Comparison of ENCODE assay signal across 17 cellular contexts in genomic region chrX:139196890-139197289, GRCh38.
"Had no signal": no experiment of that assay in that cellular context is flagged by ENCODE, and none has a peak within 500 bp of the region (broad histone marks: within the 10 kb centered on the region; RNA-seq: fewer than 3 reads in every experiment).

No MANE protein-coding gene starts in this region.

- FAIRE-seq: urothelium cell line had no signal

- H3K4me3 ChIP-seq: heart right ventricle, left lung, tibial artery had no signal

- ATAC-seq: activated CD8-positive, alpha-beta memory T cell treated with anti-CD3 and anti-CD28 coated beads, Interleukin-2, amount 10 ng/mL, durations not matched to agents 7 days and 5 days; esophagus mucosa; heart right ventricle; left lung had no signal

- H3K27me3 ChIP-seq: tibial artery had no signal

- DNase-seq: activated B cell treated with CpG ODN at 0.5 μM for 24 hours; activated CD4-positive, alpha-beta memory T cell treated with anti-CD3 and anti-CD28 coated beads, Interleukin-2, amount 10 ng/mL, durations not matched to agents 7 days and 5 days; activated CD4-positive, alpha-beta T cell treated with anti-CD3 and anti-CD28 coated beads for 4 hours; activated CD8-positive, alpha-beta memory T cell treated with anti-CD3 and anti-CD28 coated beads, Interleukin-2, amount 10 ng/mL, durations not matched to agents 7 days and 5 days; activated naive CD4-positive, alpha-beta T cell; activated naive CD8-positive, alpha-beta T cell treated with anti-CD3 and anti-CD28 coated beads for 36 hours; amniotic stem cell; effector CD4-positive, alpha-beta T cell; heart right ventricle; left lung; midbrain; nucleus accumbens; retina; stimulated activated naive CD4-positive, alpha-beta T cell treated with Interleukin-2 at 50 U/mL for 16 hours; tibial artery had no signal

- H3K36me3 ChIP-seq: heart right ventricle, left lung, tibial artery had no signal

- H3K9me3 ChIP-seq: heart right ventricle, left lung, tibial artery had no signal

- H3K4me1 ChIP-seq: left lung had no signal

- H3K27ac ChIP-seq: heart right ventricle, left lung, tibial artery had no signal
